30 cellular contexts compared by ENCODE assay signal in the genomic region with DNA sequence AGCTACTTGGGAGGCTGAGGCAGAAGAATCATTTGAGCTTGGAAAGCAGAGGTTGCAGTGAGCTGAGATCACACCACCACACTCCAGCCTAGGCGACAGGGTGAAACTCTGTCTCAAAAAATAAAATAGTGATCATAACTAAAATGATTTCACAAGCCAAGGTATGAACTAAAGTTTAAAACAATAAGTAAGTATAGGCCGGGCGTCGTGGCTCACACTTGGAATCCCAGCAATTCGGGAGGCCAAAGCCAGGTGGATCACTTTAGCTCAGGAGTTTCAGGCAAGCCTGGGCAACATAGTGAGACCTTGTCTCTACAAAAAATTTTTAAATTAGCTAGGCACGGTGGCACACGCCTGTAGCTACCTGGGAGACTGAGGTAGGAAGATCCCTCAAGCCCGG.
"Had no signal": no experiment of that assay in that cellular context is flagged by ENCODE, and none has a peak within 500 bp of the region (broad histone marks: within the 10 kb centered on the region; RNA-seq: fewer than 3 reads in every experiment).

No MANE protein-coding gene starts in this region.

- H3K36me3 ChIP-seq: adrenal gland, brain microvascular endothelial cell, breast epithelium had no signal

- H3K4me1 ChIP-seq: body of pancreas had no signal

- H3K4me3 ChIP-seq: adrenal gland, body of pancreas, breast epithelium had no signal

- H3K27ac ChIP-seq: adrenal gland, body of pancreas, brain microvascular endothelial cell, breast epithelium had no signal

- DNase-seq: activated CD4-positive, alpha-beta memory T cell treated with anti-CD3 and anti-CD28 coated beads, Interleukin-2, amount 10 ng/mL, durations not matched to agents 7 days and 5 days; activated CD4-positive, alpha-beta T cell treated with anti-CD3 and anti-CD28 coated beads for 1 hour; activated CD4-positive, alpha-beta T cell treated with anti-CD3 and anti-CD28 coated beads for 36 hours; activated CD4-positive, alpha-beta T cell treated with anti-CD3 and anti-CD28 coated beads for 48 hours; activated CD4-positive, alpha-beta T cell treated with anti-CD3 and anti-CD28 coated beads, Interleukin-2, amount 10 ng/mL, durations not matched to agents 7 days and 5 days; activated CD4-positive, alpha-beta T cell treated with anti-CD3 and anti-CD28 coated beads, Interleukin-2, amount 50 U/mL, for 48 hours; activated CD4-positive, CD25-positive, alpha-beta regulatory T cell; activated CD8-positive, alpha-beta memory T cell treated with anti-CD3 and anti-CD28 coated beads, Interleukin-2, amount 50 U/mL, for 4 hours; activated effector memory CD4-positive, alpha-beta T cell treated with anti-CD3 and anti-CD28 coated beads, Interleukin-2, amount 50 U/mL, for 16 hours; activated gamma-delta T cell treated with Interleukin-2 at 50 U/mL for 16 hours; activated naive CD4-positive, alpha-beta T cell; activated naive CD4-positive, alpha-beta T cell treated with anti-CD3 and anti-CD28 coated beads for 36 hours; activated naive CD4-positive, alpha-beta T cell treated with anti-CD3 and anti-CD28 coated beads, Interleukin-2, amount 50 U/mL, for 16 hours; activated naive CD8-positive, alpha-beta T cell treated with anti-CD3 and anti-CD28 coated beads for 36 hours; activated T-cell treated with anti-CD3 and anti-CD28 coated beads for 4 hours; activated T-cell treated with anti-CD3 and anti-CD28 coated beads, Interleukin-2, amount 50 U/mL, for 1 hour; activated T-cell treated with anti-CD3 and anti-CD28 coated beads, Interleukin-2, amount 50 U/mL, for 4 hours; activated T-cell treated with anti-CD3 and anti-CD28 coated beads, Interleukin-2, amount 50 U/mL, for 72 hours; adrenal gland; amniotic stem cell; aorta; body of pancreas; brain microvascular endothelial cell; central memory CD4-positive, alpha-beta T cell; T-cell; T-helper 17 cell; T1000 had no signal

- FAIRE-seq: astrocyte, TTC549 had no signal

- H3K27me3 ChIP-seq: adrenal gland, body of pancreas, brain microvascular endothelial cell, breast epithelium had no signal

- H3K9me3 ChIP-seq: body of pancreas had no signal
